ENCODE assay signal across 36 cellular contexts in genomic region chrX:22934640-22935039, GRCh38.
DNase-seq lines count a peak whose midpoint lies in the region; ATAC-seq, FAIRE-seq and TF ChIP-seq lines count a peak whose summit lies in the region.
"Had no signal": no experiment of that assay in that cellular context is flagged by ENCODE, and none has a peak within 500 bp of the region (broad histone marks: within the 10 kb centered on the region; RNA-seq: fewer than 3 reads in every experiment).

No MANE protein-coding gene starts in this region.

- H3K27me3 Mint-ChIP-seq in WTC11 (ENCODE audit: low read depth) (no peaks in the 10 kb centered on the region), chondrocyte (ENCODE audit: low read depth) (peaks cover 12% of the 10 kb centered on the region)
- H3K27me3 Mint-ChIP-seq in activated T-helper 1 cell treated with anti-CD3 and anti-CD28 coated beads, Interleukin-12 subunit alpha, Interleukin-12 subunit beta, Interleukin-2, Interleukin-4 antibody, amounts not matched to agents 30 ng/mL and 10 ng/mL and 1 ng/mL, durations not matched to agents 14 hours and 24 hours and 36 hours (ENCODE audit: insufficient read depth) = no peaks in the 10 kb centered on the region
- H3K27me3 Mint-ChIP-seq: CD4-positive, alpha-beta memory T cell; CD4-positive, alpha-beta T cell; CD4-positive, CD25-positive, alpha-beta regulatory T cell had no signal

- no peaks in the 10 kb centered on the region for H3K4me1 Mint-ChIP-seq in WTC11
- no peaks in the 10 kb centered on the region for H3K4me1 Mint-ChIP-seq in chondrocyte (ENCODE audit: low read depth)
- no peaks in the 10 kb centered on the region for H3K4me1 Mint-ChIP-seq in activated T-helper 1 cell treated with anti-CD3 and anti-CD28 coated beads, Interleukin-12 subunit alpha, Interleukin-12 subunit beta, Interleukin-2, Interleukin-4 antibody, amounts not matched to agents 30 ng/mL and 10 ng/mL and 1 ng/mL, durations not matched to agents 14 hours and 24 hours and 36 hours (ENCODE audit: low read depth)
- H3K4me1 Mint-ChIP-seq: B cell; CD14-positive monocyte; CD4-positive, alpha-beta memory T cell; CD4-positive, CD25-positive, alpha-beta regulatory T cell; CD8-positive, alpha-beta memory T cell had no signal

- H3K4me3 Mint-ChIP-seq in WTC11 (no peak overlapping the region), chondrocyte (ENCODE audit: unreplicated experiment) (no peak overlapping the region)
- no peak overlapping the region for H3K4me3 Mint-ChIP-seq in activated T-helper 1 cell treated with anti-CD3 and anti-CD28 coated beads, Interleukin-12 subunit alpha, Interleukin-12 subunit beta, Interleukin-2, Interleukin-4 antibody, amounts not matched to agents 30 ng/mL and 10 ng/mL and 1 ng/mL, durations not matched to agents 14 hours and 24 hours and 36 hours
- H3K4me3 Mint-ChIP-seq: B cell; CD14-positive monocyte; CD4-positive, alpha-beta memory T cell; CD4-positive, alpha-beta T cell; CD4-positive, CD25-positive, alpha-beta regulatory T cell; CD8-positive, alpha-beta memory T cell; CD8-positive, alpha-beta T cell had no signal

- no peak overlapping the region for H3K9ac ChIP-seq in kidney (ENCODE audit: low read length in 2 of 2)
- H3K9ac ChIP-seq: BLaER1; BLaER1 treated with 17β-estradiol and CSF1 and Interleukin-3, amounts not matched to agents 10 nM and 100 nM had no signal

- FAIRE-seq in endometrium (lab: Jason Lieb, UNC) (peak; percentile 23), kidney (lab: Jason Lieb, UNC) (peak; percentile 61), pancreas (lab: Jason Lieb, UNC) (peak; percentile 64)
- FAIRE-seq: A204.1, A549, D721Med had no signal

- TF ChIP-seq CTCF in WTC11 (IDR thresholded peaks at IDR 0.05) (no peak), kidney (IDR thresholded peaks at IDR 0.05; ENCODE audit: borderline replicate concordance, extremely low read depth, insufficient read depth) (no peak), pancreas (IDR thresholded peaks at IDR 0.05) (no peak), chondrocyte (IDR thresholded peaks at IDR 0.05) (no peak)

- intact Hi-C loops in kidney (cut with DNase I) = no loop called here
- intact Hi-C loops in pancreas (cut with DNase I) = no loop called here
- intact Hi-C loops in activated T-helper 1 cell treated with anti-CD3 and anti-CD28 coated beads, Interleukin-12 subunit alpha, Interleukin-12 subunit beta, Interleukin-2, Interleukin-4 antibody, amounts not matched to agents 30 ng/mL and 10 ng/mL and 1 ng/mL, durations not matched to agents 14 hours and 24 hours and 36 hours (cut with micrococcal nuclease) = no loop called here

- H3K27ac ChIP-seq in kidney (ENCODE audit: low read depth in 2 of 2, low read length in 2 of 2) (no peak overlapping the region), pancreas (no peak overlapping the region)
- H3K27ac ChIP-seq: 22Rv1; A549; BLaER1; BLaER1 treated with 17β-estradiol and CSF1 and Interleukin-3, amounts not matched to agents 10 nM and 100 nM; C4-2B had no signal

- H3K36me3 Mint-ChIP-seq in WTC11 (no peaks in the 10 kb centered on the region), chondrocyte (ENCODE audit: low read depth) (no peaks in the 10 kb centered on the region)
- H3K36me3 Mint-ChIP-seq in activated T-helper 1 cell treated with anti-CD3 and anti-CD28 coated beads, Interleukin-12 subunit alpha, Interleukin-12 subunit beta, Interleukin-2, Interleukin-4 antibody, amounts not matched to agents 30 ng/mL and 10 ng/mL and 1 ng/mL, durations not matched to agents 14 hours and 24 hours and 36 hours (ENCODE audit: low read depth) = no peaks in the 10 kb centered on the region
- H3K36me3 Mint-ChIP-seq: CD14-positive monocyte; CD4-positive, alpha-beta memory T cell; CD4-positive, CD25-positive, alpha-beta regulatory T cell; CD8-positive, alpha-beta memory T cell; CD8-positive, alpha-beta T cell had no signal

- H3K4me1 ChIP-seq in kidney (ENCODE audit: control insufficient read depth in 1 of 2, insufficient read depth in 1 of 2, low read depth in 1 of 2, low read length in 2 of 2) (no peaks in the 10 kb centered on the region), pancreas (no peaks in the 10 kb centered on the region)
- H3K4me1 ChIP-seq: A549, BE2C, Caco-2 had no signal

- no peak overlapping the region for H3K27ac Mint-ChIP-seq in WTC11
- no peak overlapping the region for H3K27ac Mint-ChIP-seq in chondrocyte (ENCODE audit: unreplicated experiment)
- no peak overlapping the region for H3K27ac Mint-ChIP-seq in activated T-helper 1 cell treated with anti-CD3 and anti-CD28 coated beads, Interleukin-12 subunit alpha, Interleukin-12 subunit beta, Interleukin-2, Interleukin-4 antibody, amounts not matched to agents 30 ng/mL and 10 ng/mL and 1 ng/mL, durations not matched to agents 14 hours and 24 hours and 36 hours
- H3K27ac Mint-ChIP-seq: B cell; CD14-positive monocyte; CD4-positive, alpha-beta memory T cell; CD4-positive, alpha-beta T cell; CD4-positive, CD25-positive, alpha-beta regulatory T cell; CD8-positive, alpha-beta memory T cell; CD8-positive, alpha-beta T cell had no signal

- DNase-seq in WTC11 (ENCODE audit: low spot score) (no peak), kidney (no peak), pancreas (no peak), EL (no peak), chondrocyte (ENCODE audit: low spot score) (no peak)
- no peak for DNase-seq in activated T-cell treated with anti-CD3 and anti-CD28 coated beads, Interleukin-2, amount 50 U/mL, for 48 hours
- no peak for DNase-seq in activated T-helper 1 cell treated with anti-CD3 and anti-CD28 coated beads, Interleukin-12 subunit alpha, Interleukin-12 subunit beta, Interleukin-2, Interleukin-4 antibody, amounts not matched to agents 30 ng/mL and 10 ng/mL and 1 ng/mL, durations not matched to agents 14 hours and 24 hours and 36 hours (ENCODE audit: low spot score)
- DNase-seq: 8988T; ACHN; AML-193; BE2C; C1 segment of cervical spinal cord; Caco-2; Calu3; CD4-positive, alpha-beta memory T cell; CD4-positive, alpha-beta T cell; CD4-positive, CD25-positive, alpha-beta regulatory T cell; CD8-positive, alpha-beta memory T cell; CD8-positive, alpha-beta T cell; COR-L47; DMS 273 treated with DMSO at 0.1 percent for 48 hours; DMS153; DMS53; DMS79; DMS79 treated with DMSO at 0.1 percent for 48 hours; DND-41 had no signal

- no peaks in the 10 kb centered on the region for H3K9me3 ChIP-seq in kidney (ENCODE audit: control insufficient read depth in 1 of 2, low read length in 2 of 2)
- no peaks in the 10 kb centered on the region for H3K9me3 ChIP-seq in pancreas
- H3K9me3 ChIP-seq: A549, BE2C, Caco-2 had no signal

- H3K4me3 ChIP-seq in kidney (ENCODE audit: low read length in 2 of 2) = no peak overlapping the region
- H3K4me3 ChIP-seq in pancreas = no peak overlapping the region
- H3K4me3 ChIP-seq: A549; BLaER1; BLaER1 treated with 17β-estradiol and CSF1 and Interleukin-3, amounts not matched to agents 10 nM and 100 nM had no signal

- ATAC-seq in WTC11 = no peak
- ATAC-seq in pancreas = no peak
- ATAC-seq: A549; CD8-positive, alpha-beta T cell had no signal

- H3K36me3 ChIP-seq in kidney (ENCODE audit: control insufficient read depth in 1 of 2, insufficient read depth in 2 of 2, low read length in 2 of 2) = no peaks in the 10 kb centered on the region
- no peaks in the 10 kb centered on the region for H3K36me3 ChIP-seq in pancreas
- H3K36me3 ChIP-seq: BE2C; BLaER1; BLaER1 treated with 17β-estradiol and CSF1 and Interleukin-3, amounts not matched to agents 10 nM and 100 nM had no signal

- CTCF ChIA-PET in WTC11 (lab: Charles Lee) = no interaction called here

- POLR2A ChIA-PET in WTC11 (lab: Charles Lee) = no interaction called here

- no peaks in the 10 kb centered on the region for H3K9me3 Mint-ChIP-seq in WTC11
- no peaks in the 10 kb centered on the region for H3K9me3 Mint-ChIP-seq in chondrocyte (ENCODE audit: low read depth)
- H3K9me3 Mint-ChIP-seq in activated T-helper 1 cell treated with anti-CD3 and anti-CD28 coated beads, Interleukin-12 subunit alpha, Interleukin-12 subunit beta, Interleukin-2, Interleukin-4 antibody, amounts not matched to agents 30 ng/mL and 10 ng/mL and 1 ng/mL, durations not matched to agents 14 hours and 24 hours and 36 hours = no peaks in the 10 kb centered on the region
- H3K9me3 Mint-ChIP-seq: CD14-positive monocyte; CD4-positive, alpha-beta T cell; CD8-positive, alpha-beta T cell had no signal

- peaks cover 0 to 9% (median 0%) of the 10 kb centered on the region in 4 donors for H3K27me3 ChIP-seq in pancreas
- H3K27me3 ChIP-seq: BE2C; BLaER1; BLaER1 treated with 17β-estradiol and CSF1 and Interleukin-3, amounts not matched to agents 10 nM and 100 nM had no signal

- WGBS in pancreas, 2 donors = 72 to 89% methylated on average over 2 of the region's 2 CpGs

TF ChIP-seq in WTC11, 78 proteins besides CTCF, POLR2A, EP300 and RAD21:
- no peak for TF ChIP-seq CREM (CRISPR knock-in tag; IDR thresholded peaks at IDR 0.05)
- no peak for TF ChIP-seq IRF1 (CRISPR knock-in tag; IDR thresholded peaks at IDR 0.05)
- TF ChIP-seq RORB (CRISPR knock-in tag; IDR thresholded peaks at IDR 0.05) = no peak
- no peak for TF ChIP-seq USF2 (CRISPR knock-in tag; IDR thresholded peaks at IDR 0.05)
- peak; percentile 94 for TF ChIP-seq HMGA2 (CRISPR knock-in tag; IDR thresholded peaks at IDR 0.05)
- no peak for TF ChIP-seq RELA (CRISPR knock-in tag; IDR thresholded peaks at IDR 0.05; ENCODE audit: borderline replicate concordance)
- no peak for TF ChIP-seq NFYB (CRISPR knock-in tag; conservative IDR thresholded peaks at IDR 0.05; ENCODE audit: low read depth)
- TF ChIP-seq ZNF138 (CRISPR knock-in tag; conservative IDR thresholded peaks at IDR 0.05) = no peak
